Comparison of ENCODE assay signal across 2 cellular contexts in genomic region chr3:129025108-129025507, GRCh38.
TF ChIP-seq lines count a peak whose summit lies in the region.

No MANE protein-coding gene starts in this region.

TF ChIP-seq in liver, 16 proteins besides CTCF, POLR2A, EP300 and RAD21:
- no peak for TF ChIP-seq RXRA (IDR thresholded peaks at IDR 0.05)
- no peak for TF ChIP-seq TAF1 (conservative IDR thresholded peaks at IDR 0.05)
- TF ChIP-seq ZBTB33 (IDR thresholded peaks at IDR 0.05) = no peak
- TF ChIP-seq EGR1 (IDR thresholded peaks at IDR 0.05; ENCODE audit: low read depth in 2 of 2) = no peak
- no peak for TF ChIP-seq ATF3 (IDR thresholded peaks at IDR 0.05)
- no peak for TF ChIP-seq YY1 (IDR thresholded peaks at IDR 0.05)
- no peak for TF ChIP-seq NR2F2 (IDR thresholded peaks at IDR 0.05)
- TF ChIP-seq FOXA1 (IDR thresholded peaks at IDR 0.05) = no peak
- TF ChIP-seq GABPA (IDR thresholded peaks at IDR 0.05 in 1 of 2, conservative IDR thresholded peaks at IDR 0.05 in 1 of 2) = no peak
- TF ChIP-seq JUND (IDR thresholded peaks at IDR 0.05) = no peak
- TF ChIP-seq MAX (IDR thresholded peaks at IDR 0.05) = no peak
- no peak for TF ChIP-seq HNF4G (IDR thresholded peaks at IDR 0.05)
- TF ChIP-seq HNF4A (conservative IDR thresholded peaks at IDR 0.05) = no peak
- no peak for TF ChIP-seq SP1 (IDR thresholded peaks at IDR 0.05)
- no peak for TF ChIP-seq FOXA2 (IDR thresholded peaks at IDR 0.05)
- no peak for TF ChIP-seq REST (IDR thresholded peaks at IDR 0.05)

TF ChIP-seq in HepG2, 621 proteins besides CTCF, POLR2A, EP300 and RAD21:
- TF ChIP-seq MXD4 (CRISPR knock-in tag; IDR thresholded peaks at IDR 0.05) = no peak
- no peak for TF ChIP-seq KAT7 (CRISPR knock-in tag; IDR thresholded peaks at IDR 0.05; ENCODE audit: borderline replicate concordance)
- no peak for TF ChIP-seq CERS6 (CRISPR knock-in tag; IDR thresholded peaks at IDR 0.05)
- no peak for TF ChIP-seq FOXK1 (CRISPR knock-in tag; IDR thresholded peaks at IDR 0.05; ENCODE audit: borderline replicate concordance, low read depth)
- TF ChIP-seq NR1H2 (CRISPR knock-in tag; IDR thresholded peaks at IDR 0.05; ENCODE audit: borderline replicate concordance, low read depth) = no peak
- TF ChIP-seq ZBTB25 (CRISPR knock-in tag; IDR thresholded peaks at IDR 0.05) = no peak
- no peak for TF ChIP-seq BHLHE40 (IDR thresholded peaks at IDR 0.05; ENCODE audit: low read length)
- TF ChIP-seq SIN3B (IDR thresholded peaks at IDR 0.05; ENCODE audit: low read length) = no peak
- no peak for TF ChIP-seq ZSCAN9 (CRISPR knock-in tag; IDR thresholded peaks at IDR 0.05; ENCODE audit: borderline replicate concordance)
- no peak for TF ChIP-seq PAXIP1 (CRISPR knock-in tag; conservative IDR thresholded peaks at IDR 0.05)
- TF ChIP-seq TARDBP (CRISPR knock-in tag; IDR thresholded peaks at IDR 0.05) = no peak
- TF ChIP-seq HIVEP1 (CRISPR knock-in tag; IDR thresholded peaks at IDR 0.05) = no peak
- no peak for TF ChIP-seq FOXM1 (CRISPR knock-in tag; IDR thresholded peaks at IDR 0.05)
